Comparison of ENCODE assay signal across 8 cellular contexts in the genomic region with DNA sequence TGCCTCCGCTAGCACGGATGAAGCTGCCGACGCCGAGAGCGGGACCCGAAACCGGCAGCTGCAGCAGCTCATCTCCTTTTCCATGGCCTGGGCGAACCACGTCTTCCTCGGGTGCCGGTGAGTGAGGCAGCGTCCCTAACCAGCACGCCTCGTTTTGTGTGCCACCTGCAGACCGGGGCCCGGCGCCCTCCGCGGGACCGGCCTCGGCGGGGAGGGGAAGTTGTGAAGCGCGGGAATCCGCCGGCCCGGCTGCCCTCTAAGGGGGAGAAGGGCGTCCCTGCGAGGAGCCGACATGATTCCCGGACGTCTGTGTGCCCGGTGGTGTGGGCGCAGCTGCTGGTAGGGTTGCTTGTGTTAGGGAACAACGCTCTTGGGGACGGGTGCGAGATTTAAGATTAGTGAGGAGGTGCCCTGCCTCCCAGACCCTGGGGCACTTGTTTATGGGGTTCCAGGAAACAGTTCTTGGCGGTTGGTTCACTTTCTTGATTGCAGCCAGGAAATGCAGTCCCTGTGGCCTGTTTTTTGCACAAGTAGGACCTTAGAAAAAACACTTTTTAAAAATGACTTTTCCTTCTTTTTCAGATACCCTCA. TPM values are rescaled to one million over a fixed set of nuclear protein-coding genes. Genes with fewer than 3 reads are reported as not detected.
A peak's percentile ranks its signal among the peaks of the same experiment; 100 is the strongest.
DNase-seq lines count a peak whose midpoint lies in the region; TF ChIP-seq lines count a peak whose summit lies in the region.

No MANE protein-coding gene starts in this region.

- H3K4me1 ChIP-seq in stomach smooth muscle (ENCODE audit: control insufficient read depth, insufficient read depth, low read length): peaks cover 10% of the 10 kb centered on the region

- CTCF ChIA-PET in activated naive CD4-positive, alpha-beta T cell treated with anti-CD3 and anti-CD28 coated beads, Interleukin-2, amount 10 ng/mL, durations not matched to agents 7 days and 5 days (lab: Charles Lee): no interaction called here
- CTCF ChIA-PET in MCF 10A (lab: Yijun Ruan, JAX): no interaction called here

- TF ChIP-seq CTCF in HFFc6 (IDR thresholded peaks at IDR 0.05): no peak
- TF ChIP-seq CTCF in MCF 10A (IDR thresholded peaks at IDR 0.05; ENCODE audit: unreplicated experiment): no peak
- no peak for TF ChIP-seq CTCF in kidney epithelial cell (IDR thresholded peaks at IDR 0.05; ENCODE audit: insufficient read depth, low read length, poor library complexity, severe bottlenecking)

- H3K27me3 ChIP-seq in kidney epithelial cell (ENCODE audit: control insufficient read depth, insufficient read depth, low read length) (no peaks in the 10 kb centered on the region), stomach smooth muscle (ENCODE audit: control insufficient read depth in 1 of 2, insufficient read depth in 2 of 2, low read length in 2 of 2) (no peaks in the 10 kb centered on the region)

- peak overlapping the region; percentile 100 for H3K27ac Mint-ChIP-seq in activated naive CD4-positive, alpha-beta T cell treated with anti-CD3 and anti-CD28 coated beads, Interleukin-2, amount 10 ng/mL, durations not matched to agents 7 days and 5 days
- H3K27ac Mint-ChIP-seq in HFFc6 (peak overlapping the region; percentile 96), MCF 10A (ENCODE audit: low read depth, unreplicated experiment) (peak overlapping the region; percentile 84)

- no peaks in the 10 kb centered on the region for H3K9me3 Mint-ChIP-seq in activated naive CD4-positive, alpha-beta T cell treated with anti-CD3 and anti-CD28 coated beads, Interleukin-2, amount 10 ng/mL, durations not matched to agents 7 days and 5 days
- H3K9me3 Mint-ChIP-seq in HFFc6: no peaks in the 10 kb centered on the region
- H3K9me3 Mint-ChIP-seq in MCF 10A (ENCODE audit: unreplicated experiment): no peaks in the 10 kb centered on the region

- peaks cover 4% of the 10 kb centered on the region for H3K36me3 ChIP-seq in kidney epithelial cell (ENCODE audit: control insufficient read depth, insufficient read depth, low read length)
- peaks cover 14 to 29% of the 10 kb centered on the region in 2 donors for H3K36me3 ChIP-seq in stomach smooth muscle (ENCODE audit: control insufficient read depth in 2 of 2, insufficient read depth in 2 of 2, low read length in 2 of 2)

- H3K36me3 Mint-ChIP-seq in activated naive CD4-positive, alpha-beta T cell treated with anti-CD3 and anti-CD28 coated beads, Interleukin-2, amount 10 ng/mL, durations not matched to agents 7 days and 5 days: peaks cover 45% of the 10 kb centered on the region
- H3K36me3 Mint-ChIP-seq in HFFc6 (ENCODE audit: low read depth) (peaks cover 39% of the 10 kb centered on the region), MCF 10A (ENCODE audit: insufficient read depth, unreplicated experiment) (peaks cover 55% of the 10 kb centered on the region)

- intact Hi-C loops in MCF 10A (cut with micrococcal nuclease): loop anchor here (2.0 kb wide), 1 partner anchor 60 kb away; a partner anchor contains a TSS

- H3K4me3 Mint-ChIP-seq in activated naive CD4-positive, alpha-beta T cell treated with anti-CD3 and anti-CD28 coated beads, Interleukin-2, amount 10 ng/mL, durations not matched to agents 7 days and 5 days: peak overlapping the region; percentile 100
- peak overlapping the region; percentile 100 for H3K4me3 Mint-ChIP-seq in HFFc6
- H3K4me3 Mint-ChIP-seq in MCF 10A (ENCODE audit: unreplicated experiment): peak overlapping the region; percentile 94

- H3K27ac ChIP-seq in stomach smooth muscle (ENCODE audit: low read length): peak overlapping the region; percentile 98

- H3K9me3 ChIP-seq in stomach smooth muscle (ENCODE audit: control insufficient read depth in 2 of 2, low read length in 2 of 2): no peaks in the 10 kb centered on the region

- H3K9ac ChIP-seq in stomach smooth muscle (ENCODE audit: low read length in 2 of 2): peak overlapping the region; percentile 96 to 99

- DNase-seq in activated naive CD4-positive, alpha-beta T cell treated with anti-CD3 and anti-CD28 coated beads, Interleukin-2, amount 10 ng/mL, durations not matched to agents 7 days and 5 days: no peak
- no peak for DNase-seq in activated naive CD4-positive, alpha-beta T cell treated with Interleukin-2 at 50 U/mL for 16 hours
- no peak for DNase-seq in HFFc6
- peak; percentile 70 for DNase-seq in NCI-H146 (lab: John Stamatoyannopoulos, UW)
- no peak for DNase-seq in MCF 10A (ENCODE audit: unreplicated experiment)
- no peak for DNase-seq in kidney epithelial cell (ENCODE audit: low read depth)
- no peak for DNase-seq in SKM-1 treated with dmso at 0.1 percent for 144 hours (lab: John Stamatoyannopoulos, UW; ENCODE audit: unreplicated experiment)

- peaks cover 54% of the 10 kb centered on the region for H3K4me1 Mint-ChIP-seq in activated naive CD4-positive, alpha-beta T cell treated with anti-CD3 and anti-CD28 coated beads, Interleukin-2, amount 10 ng/mL, durations not matched to agents 7 days and 5 days
- peaks cover 57% of the 10 kb centered on the region for H3K4me1 Mint-ChIP-seq in HFFc6 (ENCODE audit: low read depth)
- H3K4me1 Mint-ChIP-seq in MCF 10A (ENCODE audit: insufficient read depth, unreplicated experiment): peaks cover 21% of the 10 kb centered on the region

- peak overlapping the region; percentile 97 for H3K4me3 ChIP-seq in kidney epithelial cell (ENCODE audit: low read depth, low read length)
- peak overlapping the region; percentile 94 for H3K4me3 ChIP-seq in stomach smooth muscle (ENCODE audit: low read length in 2 of 2)

- peaks cover 3% of the 10 kb centered on the region for H3K27me3 Mint-ChIP-seq in activated naive CD4-positive, alpha-beta T cell treated with anti-CD3 and anti-CD28 coated beads, Interleukin-2, amount 10 ng/mL, durations not matched to agents 7 days and 5 days
- no peaks in the 10 kb centered on the region for H3K27me3 Mint-ChIP-seq in HFFc6 (ENCODE audit: insufficient read depth)
- H3K27me3 Mint-ChIP-seq in MCF 10A (ENCODE audit: insufficient read depth, unreplicated experiment): no peaks in the 10 kb centered on the region

- POLR2A ChIA-PET in MCF 10A (lab: Yijun Ruan, JAX): interaction anchor here (0.6 to 3.0 kb wide), 14 partner anchors 10 to 873 kb away, joined by 3 to 32 read pairs (median 5); a partner anchor contains a TSS

- TSS peak; percentile 50 for BruUV-seq in MCF 10A (replicated peaks; lab: Mats Ljungman, UMichigan)

RNA-seq across cellular contexts. Expression of a gene that starts 0.6 kb away (rescaled TPM):
- total RNA-seq in HFFc6 (2021; fragmentation: NEBNext Ultra II Directional; extraction: Animal tissue kit (Norgen Biotek cat#: 25700)): 10 to 100 TPM; 11.7 to 15.1 (median 13.6) TPM
- 12.0 and 13.4 TPM in 2 replicates for total RNA-seq in MCF 10A (2022)
- 25.7 and 28.5 TPM in 2 replicates for total RNA-seq in kidney epithelial cell

RNA-seq across cellular contexts. Expression of a gene that starts 59.8 kb away (rescaled TPM):
- 10 to 100 TPM; 11.0 to 15.8 (median 14.7) TPM for total RNA-seq in HFFc6 (2021; fragmentation: NEBNext Ultra II Directional; extraction: Animal tissue kit (Norgen Biotek cat#: 25700))
- total RNA-seq in MCF 10A (2022): 7.1 and 10.5 TPM in 2 replicates
- 9.9 and 10.1 TPM in 2 replicates for total RNA-seq in kidney epithelial cell
